ENCODE assay signal across 14 cellular contexts in the genomic region with DNA sequence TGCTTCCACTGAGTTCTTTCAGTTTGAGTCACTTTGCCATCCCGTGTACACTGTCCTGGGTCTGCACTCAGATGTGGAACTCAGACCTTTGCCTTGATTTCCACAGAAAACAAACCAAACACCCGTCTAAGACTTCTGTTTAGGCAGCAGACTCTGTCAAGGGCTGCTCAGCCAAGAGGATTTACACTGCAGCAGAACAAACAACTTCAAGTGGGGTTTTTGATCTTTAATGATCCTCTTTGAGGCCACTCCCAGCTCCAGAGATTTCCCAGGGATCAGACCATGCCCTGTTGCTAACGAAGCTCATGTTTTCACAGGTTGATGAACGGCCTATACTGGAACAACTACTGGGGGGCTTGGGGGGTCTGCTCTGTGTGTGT. TPM values are rescaled to one million over a fixed set of nuclear protein-coding genes. Genes with fewer than 3 reads are reported as not detected.
A peak's percentile ranks its signal among the peaks of the same experiment; 100 is the strongest.
DNase-seq lines count a peak whose midpoint lies in the region; ATAC-seq and TF ChIP-seq lines count a peak whose summit lies in the region.
"Had no signal": no experiment of that assay in that cellular context is flagged by ENCODE, and none has a peak within 500 bp of the region (broad histone marks: within the 10 kb centered on the region; RNA-seq: fewer than 3 reads in every experiment).

No MANE protein-coding gene starts in this region.

- BruUV-seq in Caco-2 (replicated peaks; lab: Mats Ljungman, UMichigan), result no TSS peak

- intact Hi-C loops in Caco-2 (cut with micrococcal nuclease; ENCODE audit: unreplicated experiment) (loop anchor here (5.0 kb wide), 1 partner anchor 39 kb away; no protein-coding TSS in a partner anchor), heart right ventricle (cut with DNase I) (loop anchor here in 5 of 10 donors (5.0 to 10.0 kb wide), 5 partner anchors 51 to 69 kb away; a partner anchor contains a TSS)

- H3K36me3 Mint-ChIP-seq in Caco-2 (ENCODE audit: insufficient read depth, unreplicated experiment), result no peaks in the 10 kb centered on the region

- peaks cover 48% of the 10 kb centered on the region for H3K4me1 Mint-ChIP-seq in Caco-2 (ENCODE audit: low read depth, unreplicated experiment)

- peaks cover 59% of the 10 kb centered on the region for H3K4me1 ChIP-seq in Caco-2
- H3K4me1 ChIP-seq in RWPE2 (ENCODE audit: insufficient read depth, poor library complexity, severe bottlenecking), result peaks cover 34% of the 10 kb centered on the region
- peaks cover 53 to 61% of the 10 kb centered on the region in 2 donors for H3K4me1 ChIP-seq in mucosa of rectum (ENCODE audit: control insufficient read depth in 2 of 2, insufficient read depth in 2 of 2, low read length in 2 of 2)
- H3K4me1 ChIP-seq in heart right ventricle, result peaks cover 14 to 51% (median 43%) of the 10 kb centered on the region in 9 donors

- peak overlapping the region; percentile 23 for H3K4me3 Mint-ChIP-seq in Caco-2 (ENCODE audit: unreplicated experiment)
- H3K4me3 Mint-ChIP-seq: activated B cell treated with CpG ODN at 0.5 μM for 24 hours; dendritic cell treated with granulocyte-macrophage colony-stimulating factor and Interleukin-4, amounts not matched to agents 40 ng/mL and 50 ng/mL, for 4 days had no signal

- no peaks in the 10 kb centered on the region for H3K9me3 Mint-ChIP-seq in Caco-2 (ENCODE audit: unreplicated experiment)
- H3K9me3 Mint-ChIP-seq: activated B cell treated with CpG ODN at 0.5 μM for 24 hours; dendritic cell treated with granulocyte-macrophage colony-stimulating factor and Interleukin-4, amounts not matched to agents 40 ng/mL and 50 ng/mL, for 4 days had no signal

- H3K27ac Mint-ChIP-seq in Caco-2 (ENCODE audit: unreplicated experiment), result peak overlapping the region; percentile 54
- H3K27ac Mint-ChIP-seq: activated B cell treated with CpG ODN at 0.5 μM for 24 hours; dendritic cell treated with granulocyte-macrophage colony-stimulating factor and Interleukin-4, amounts not matched to agents 40 ng/mL and 50 ng/mL, for 4 days had no signal

- no peaks in the 10 kb centered on the region for H3K27me3 ChIP-seq in Caco-2 (replicated peaks; ENCODE audit: control insufficient read depth, insufficient read depth, low read length)
- H3K27me3 ChIP-seq in RWPE2 (ENCODE audit: insufficient read depth, poor library complexity, severe bottlenecking), result no peaks in the 10 kb centered on the region
- no peaks in the 10 kb centered on the region for H3K27me3 ChIP-seq in mucosa of rectum (ENCODE audit: control insufficient read depth in 2 of 2, insufficient read depth in 2 of 2, low read length in 2 of 2)
- no peaks in the 10 kb centered on the region for H3K27me3 ChIP-seq in heart right ventricle

- H3K4me3 ChIP-seq in Caco-2 (ENCODE audit: low read depth, low read length) (0 out of 2 replicates have a peak overlapping the region, but pooled peaks have one; percentile 3), RWPE2 (ENCODE audit: severe bottlenecking) (no peak overlapping the region), mucosa of rectum (ENCODE audit: low read length in 2 of 2) (peak overlapping the region in 1 of 2 donors; percentile 55), heart right ventricle (no peak overlapping the region)
- H3K4me3 ChIP-seq: SK-N-MC had no signal

- H3K36me3 ChIP-seq in Caco-2 (ENCODE audit: control insufficient read depth, insufficient read depth, low read length) (no peaks in the 10 kb centered on the region), RWPE2 (ENCODE audit: low read depth) (no peaks in the 10 kb centered on the region), mucosa of rectum (ENCODE audit: control insufficient read depth in 2 of 2, insufficient read depth in 2 of 2, low read length in 2 of 2) (no peaks in the 10 kb centered on the region), heart right ventricle (no peaks in the 10 kb centered on the region)

- WGBS in heart right ventricle, 2 donors, result 83 to 84% methylated on average over 4 of the region's 4 CpGs

- H3K9me3 ChIP-seq in Caco-2, result no peaks in the 10 kb centered on the region
- H3K9me3 ChIP-seq in RWPE2 (ENCODE audit: severe bottlenecking), result no peaks in the 10 kb centered on the region
- no peaks in the 10 kb centered on the region for H3K9me3 ChIP-seq in mucosa of rectum (ENCODE audit: control insufficient read depth in 2 of 2, low read length in 2 of 2)
- H3K9me3 ChIP-seq in heart right ventricle, result no peaks in the 10 kb centered on the region

- H3K27me3 Mint-ChIP-seq in Caco-2 (ENCODE audit: insufficient read depth, unreplicated experiment), result no peaks in the 10 kb centered on the region
- H3K27me3 Mint-ChIP-seq: dendritic cell treated with granulocyte-macrophage colony-stimulating factor and Interleukin-4, amounts not matched to agents 40 ng/mL and 50 ng/mL, for 4 days had no signal

- POLR2A ChIA-PET in Caco-2 (lab: Charles Lee), result no interaction called here

- TF ChIP-seq CTCF in Caco-2 (IDR thresholded peaks at IDR 0.05; ENCODE audit: insufficient read depth in 1 of 2, low read depth in 1 of 2, low read length in 1 of 2, severe bottlenecking in 1 of 2, unreplicated experiment in 1 of 2) (no peak), RWPE2 (IDR thresholded peaks at IDR 0.05; ENCODE audit: poor library complexity, severe bottlenecking) (no peak), heart right ventricle (IDR thresholded peaks at IDR 0.05) (no peak)

- CTCF ChIA-PET in Caco-2 (lab: Charles Lee), result interaction anchor here (0.6 to 1.0 kb wide), 5 partner anchors 49 to 400 kb away, joined by 3 to 4 read pairs (median 3); no protein-coding TSS in a partner anchor

- peak overlapping the region; percentile 32 for H3K27ac ChIP-seq in RWPE2 (ENCODE audit: poor library complexity, severe bottlenecking)
- H3K27ac ChIP-seq in mucosa of rectum (ENCODE audit: low read depth in 2 of 2, low read length in 2 of 2), result peak overlapping the region; percentile 71 to 77
- no peak overlapping the region for H3K27ac ChIP-seq in substantia nigra (ENCODE audit: low read depth, low read length, poor library complexity, severe bottlenecking)
- no peak overlapping the region for H3K27ac ChIP-seq in heart right ventricle
- H3K27ac ChIP-seq: SK-N-MC had no signal

- DNase-seq in Caco-2, result peak in 1 of 2 experiments; percentile 39
- DNase-seq in NCI-H1436 treated with DMSO at 0.1 percent for 48 hours (lab: John Stamatoyannopoulos, UW), result peak; percentile 3
- no peak for DNase-seq in RWPE2 (ENCODE audit: low spot score)
- DNase-seq in substantia nigra (lab: John Stamatoyannopoulos, UW), result no peak
- no peak for DNase-seq in heart right ventricle
- DNase-seq: activated B cell treated with CpG ODN at 0.5 μM for 24 hours, foreskin fibroblast, KG1, NCI-H446 had no signal

- H3K9ac ChIP-seq in mucosa of rectum (ENCODE audit: low read depth in 1 of 2, low read length in 2 of 2), result peak overlapping the region; percentile 35 to 44

- ATAC-seq in RWPE2 (ENCODE audit: low read depth) (no peak), GM21786 (IDR thresholded peaks at IDR 0.05; ENCODE audit: unreplicated experiment) (no peak), GM18519 (IDR thresholded peaks at IDR 0.05; ENCODE audit: low FRiP score, unreplicated experiment) (no peak), heart right ventricle (no peak)

RNA-seq across cellular contexts. Expression of a gene that starts 52.5 kb away (rescaled TPM):
- total RNA-seq in Caco-2 (2022) (36.9 and 37.2 TPM in 2 replicates), heart right ventricle (10 to 100 TPM in 7 of 10 donors, 1 to 10 TPM in 3; 5.3 to 24.8 (median 12.3) TPM)
- 1 to 10 TPM; 5.8 to 9.4 TPM for polyA plus RNA-seq in heart right ventricle

Comparison
In these comparisons a context has a peak if more than half of its experiments do, and no peak if none do; other contexts are left out.
1. H3K27ac ChIP-seq: peak in RWPE2 (single experiment) and mucosa of rectum (2 of 2); none in substantia nigra (single experiment) and heart right ventricle (0 of 10).